Comparison of ENCODE assay signal across 7 cellular contexts in genomic region chr12:47071241-47071852, GRCh38. TPM values are rescaled to one million over a fixed set of nuclear protein-coding genes. Genes with fewer than 3 reads are reported as not detected.
DNase-seq lines count a peak whose midpoint lies in the region; ATAC-seq, FAIRE-seq and TF ChIP-seq lines count a peak whose summit lies in the region.

No MANE protein-coding gene starts in this region.

- peak; percentile 55 for TF ChIP-seq CTCF in GM12864 (IDR thresholded peaks at IDR 0.05; ENCODE audit: low read depth, low read length, missing control alignments)
- TF ChIP-seq CTCF in bronchial epithelial cell (IDR thresholded peaks at IDR 0.05; ENCODE audit: insufficient read depth, low read length, severe bottlenecking) = peak; percentile 51
- TF ChIP-seq CTCF in osteoblast (IDR thresholded peaks at IDR 0.05; ENCODE audit: extremely low read depth, low read depth, low read length) = peak; percentile 52

- no peaks in the 10 kb centered on the region for H3K9me3 ChIP-seq in osteoblast (ENCODE audit: low read depth, low read length)

- H3K36me3 ChIP-seq in bronchial epithelial cell (ENCODE audit: control insufficient read depth, insufficient read depth, low read length) = no peaks in the 10 kb centered on the region
- H3K36me3 ChIP-seq in osteoblast (ENCODE audit: insufficient read depth, low read length) = no peaks in the 10 kb centered on the region

- H3K79me2 ChIP-seq in osteoblast (ENCODE audit: insufficient read depth, low read length) = peaks cover 5% of the 10 kb centered on the region

- H3K4me3 ChIP-seq in GM12864 (ENCODE audit: low read depth, low read length) (no peak overlapping the region), bronchial epithelial cell (ENCODE audit: low read depth, low read length) (no peak overlapping the region), osteoblast (ENCODE audit: insufficient read depth, low read length) (no peak overlapping the region)

- DNase-seq in GM12864 (ENCODE audit: low read depth) (no peak), NAMALWA (ENCODE audit: low spot score) (peak; percentile 36), bronchial epithelial cell (ENCODE audit: low read depth) (no peak), osteoblast (ENCODE audit: insufficient read length, low spot score, missing footprints) (peak; percentile 11), T-helper 9 cell (no peak)
- DNase-seq in activated CD4-positive, alpha-beta T cell treated with anti-CD3 and anti-CD28 coated beads, Interleukin-2, amount 50 U/mL, for 48 hours = no peak

- no peak for FAIRE-seq in bronchial epithelial cell (lab: Jason Lieb, UNC)

- H3K27me3 ChIP-seq in bronchial epithelial cell (ENCODE audit: control insufficient read depth, insufficient read depth, low read length) (no peaks in the 10 kb centered on the region), osteoblast (ENCODE audit: insufficient read depth, low read length) (no peaks in the 10 kb centered on the region)

- no peak overlapping the region for H2AFZ ChIP-seq in osteoblast (ENCODE audit: low read length)

- ATAC-seq in HG03097 (IDR thresholded peaks at IDR 0.05; ENCODE audit: low FRiP score, unreplicated experiment) = no peak

- no peak overlapping the region for H3K27ac ChIP-seq in osteoblast (ENCODE audit: low read depth, low read length)

- H3K4me2 ChIP-seq in osteoblast (ENCODE audit: insufficient read depth, low read length) = no peak overlapping the region

- H3K4me1 ChIP-seq in osteoblast (ENCODE audit: insufficient read depth, low read length) = peaks cover 5% of the 10 kb centered on the region

- no peaks in the 10 kb centered on the region for H4K20me1 ChIP-seq in osteoblast (ENCODE audit: insufficient read depth, low read length)

RNA-seq across cellular contexts. Expression of gene PCED1B, which starts 8.1 kb away (rescaled TPM):
- 0.51 and 1.3 TPM in 2 replicates for total RNA-seq in bronchial epithelial cell
- total RNA-seq in osteoblast = 0.29 and 0.36 TPM in 2 replicates

RNA-seq across cellular contexts. Expression of gene AMIGO2, which starts 8.4 kb away (rescaled TPM):
- 3.7 and 61.1 TPM in 2 replicates for total RNA-seq in bronchial epithelial cell
- 5.6 and 8.0 TPM in 2 replicates for total RNA-seq in osteoblast

Comparison
In these comparisons a context has a peak if more than half of its experiments do, and no peak if none do; other contexts are left out.
1. DNase-seq: peak in NAMALWA (single experiment) and osteoblast (single experiment); none in GM12864 (single experiment), bronchial epithelial cell (single experiment), T-helper 9 cell (single experiment) and activated CD4-positive, alpha-beta T cell treated with anti-CD3 and anti-CD28 coated beads, Interleukin-2, amount 50 U/mL, for 48 hours (0 of 2).
2. Peak in every context shown above with its lines, with median percentiles within 50 percentile points of each other: CTCF ChIP-seq.